Comparison of ENCODE assay signal across 14 cellular contexts in the genomic region with DNA sequence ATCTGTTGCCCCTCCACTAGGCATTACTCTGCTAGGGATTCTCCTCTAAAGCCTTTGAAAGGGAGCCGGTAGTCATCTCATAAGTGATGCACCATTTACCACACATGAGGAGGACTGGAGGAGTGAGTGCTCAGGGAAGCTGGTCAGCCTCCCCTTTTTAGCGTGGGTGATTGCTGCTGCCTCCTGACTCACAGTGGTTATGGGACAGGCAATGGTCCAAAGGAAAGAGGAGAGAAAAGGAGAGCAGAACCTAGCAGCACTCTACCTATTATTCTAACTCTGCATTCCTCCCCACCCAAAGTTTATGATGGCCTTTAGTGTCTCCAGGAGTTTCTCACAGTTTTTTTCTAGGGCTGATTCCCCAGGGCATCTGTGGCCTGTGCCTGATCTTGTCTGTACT. TPM values are rescaled to one million over a fixed set of nuclear protein-coding genes. Genes with fewer than 3 reads are reported as not detected.
DNase-seq lines count a peak whose midpoint lies in the region; ATAC-seq, FAIRE-seq and TF ChIP-seq lines count a peak whose summit lies in the region.
"Had no signal": no experiment of that assay in that cellular context is flagged by ENCODE, and none has a peak within 500 bp of the region (broad histone marks: within the 10 kb centered on the region; RNA-seq: fewer than 3 reads in every experiment).

No MANE protein-coding gene starts in this region.

- H3K9me3 ChIP-seq in gastrocnemius medialis = no peaks in the 10 kb centered on the region
- H3K9me3 ChIP-seq: A549, esophagus muscularis mucosa, SJCRH30 had no signal

- no peaks in the 10 kb centered on the region for H3K27me3 ChIP-seq in gastrocnemius medialis
- H3K27me3 ChIP-seq: esophagus muscularis mucosa, SJCRH30 had no signal

- intact Hi-C loops in gastrocnemius medialis (cut with DNase I; ENCODE audit: low total_unique reads) = no loop called here

- TF ChIP-seq CTCF in gastrocnemius medialis (IDR thresholded peaks at IDR 0.05 in 4 of 5, conservative IDR thresholded peaks at IDR 0.05 in 1 of 5) = no peak

- no peak for ATAC-seq in gastrocnemius medialis
- ATAC-seq: A549 had no signal

- DNase-seq in activated T-cell treated with anti-CD3 and anti-CD28 coated beads for 48 hours (ENCODE audit: low read depth) (peak; percentile 9), activated T-cell treated with anti-CD3 and anti-CD28 coated beads for 4 hours (no peak), amniotic epithelial cell (ENCODE audit: low read depth) (peak; percentile 79), islet precursor cell (peak; percentile 63), urothelium cell line (ENCODE audit: low spot score) (peak; percentile 31), activated gamma-delta T cell (lab: John Stamatoyannopoulos, UW) (no peak), gastrocnemius medialis (no peak)
- DNase-seq in activated effector memory CD4-positive, alpha-beta T cell treated with Interleukin-2 at 50 U/mL for 16 hours = no peak
- DNase-seq: activated CD4-positive, alpha-beta T cell treated with anti-CD3 and anti-CD28 coated beads, Interleukin-2, amount 10 ng/mL, durations not matched to agents 24 days and 14 days; Karpas-422; trophoblast cell had no signal

- no peak overlapping the region for H3K27ac ChIP-seq in gastrocnemius medialis
- H3K27ac ChIP-seq: esophagus muscularis mucosa, SJCRH30 had no signal

- no peaks in the 10 kb centered on the region for H3K36me3 ChIP-seq in gastrocnemius medialis
- H3K36me3 ChIP-seq: esophagus muscularis mucosa, SJCRH30 had no signal

- no peak for FAIRE-seq in urothelium cell line (lab: Jason Lieb, UNC)
- FAIRE-seq: A549 had no signal

- TF ChIP-seq POLR2A in gastrocnemius medialis (IDR thresholded peaks at IDR 0.05) = no peak

- in situ Hi-C loops in gastrocnemius medialis (cut with MboI; ENCODE audit: low sequenced_read_pairs in 4 of 4) = no loop called here

- H3K4me1 ChIP-seq in gastrocnemius medialis = no peaks in the 10 kb centered on the region
- H3K4me1 ChIP-seq: A549, esophagus muscularis mucosa, SJCRH30 had no signal

- H3K4me3 ChIP-seq in gastrocnemius medialis = no peak overlapping the region
- H3K4me3 ChIP-seq: A549, esophagus muscularis mucosa, SJCRH30 had no signal

RNA-seq across cellular contexts. Expression of a gene that starts 36.3 kb away (rescaled TPM):
- total RNA-seq in gastrocnemius medialis = 10 to 100 TPM; 16.4 to 29.0 (median 20.5) TPM

Comparison
In these comparisons a context has a peak if more than half of its experiments do, and no peak if none do; other contexts are left out.
1. DNase-seq: peak in activated T-cell treated with anti-CD3 and anti-CD28 coated beads for 48 hours (single experiment), amniotic epithelial cell (single experiment), islet precursor cell (single experiment) and urothelium cell line (single experiment); none in activated T-cell treated with anti-CD3 and anti-CD28 coated beads for 4 hours (single experiment), activated gamma-delta T cell (single experiment), activated effector memory CD4-positive, alpha-beta T cell treated with Interleukin-2 at 50 U/mL for 16 hours (single experiment) and gastrocnemius medialis (0 of 2).